In genomic region chr7:131653418-131654248, GRCh38 we compare ENCODE assay signal across 13 cellular contexts.
A peak's percentile ranks its signal among the peaks of the same experiment; 100 is the strongest.
DNase-seq lines count a peak whose midpoint lies in the region; ATAC-seq and TF ChIP-seq lines count a peak whose summit lies in the region.
"Had no signal": no experiment of that assay in that cellular context is flagged by ENCODE, and none has a peak within 500 bp of the region (broad histone marks: within the 10 kb centered on the region; RNA-seq: fewer than 3 reads in every experiment).

No MANE protein-coding gene starts in this region.

- POLR2A ChIA-PET in HEK293 (lab: Yijun Ruan, JAX): no interaction called here
- POLR2A ChIA-PET in WTC11 (lab: Charles Lee): interaction anchor here (1.3 kb wide), 1 partner anchor 28 kb away, joined by 3 read pairs; no protein-coding TSS in a partner anchor

- H3K4me1 ChIP-seq in HEK293 (ENCODE audit: control insufficient read depth, insufficient read depth, low read length): no peaks in the 10 kb centered on the region
- H3K4me1 ChIP-seq: gastrocnemius medialis had no signal

- H3K36me3 Mint-ChIP-seq in WTC11: no peaks in the 10 kb centered on the region
- no peaks in the 10 kb centered on the region for H3K36me3 Mint-ChIP-seq in nephron (ENCODE audit: low read depth)
- H3K36me3 Mint-ChIP-seq in activated T-cell treated with anti-CD3 and anti-CD28 coated beads, Interleukin-2, amount 50 U/mL, for 24 hours (ENCODE audit: low read depth): no peaks in the 10 kb centered on the region

- H3K27ac Mint-ChIP-seq in WTC11 (peak overlapping the region; percentile 69), nephron (peak overlapping the region; percentile 30 to 85 (median 71))
- H3K27ac Mint-ChIP-seq in activated T-cell treated with anti-CD3 and anti-CD28 coated beads, Interleukin-2, amount 50 U/mL, for 24 hours: no peak overlapping the region
- H3K27ac Mint-ChIP-seq: activated CD4-positive, alpha-beta T cell treated with anti-CD3 and anti-CD28 coated beads, Interleukin-2, amount 10 ng/mL, durations not matched to agents 7 days and 5 days had no signal

- DNase-seq in EH (ENCODE audit: low read depth): peak; percentile 53
- DNase-seq in WTC11 (ENCODE audit: low spot score): no peak
- no peak for DNase-seq in epidermal melanocyte (ENCODE audit: insufficient read length, low spot score)
- DNase-seq in retina: no peak
- DNase-seq in activated T-cell treated with anti-CD3 and anti-CD28 coated beads, Interleukin-2, amount 50 U/mL, for 24 hours: no peak
- DNase-seq: activated CD4-positive, alpha-beta T cell treated with anti-CD3 and anti-CD28 coated beads, Interleukin-2, amount 10 ng/mL, durations not matched to agents 7 days and 5 days; activated naive CD4-positive, alpha-beta T cell; gastrocnemius medialis; stimulated activated CD4-positive, alpha-beta T cell treated with anti-CD3 and anti-CD28 coated beads, Interleukin-4, amount 100 ng/mL, for 1 hour; stimulated activated naive CD4-positive, alpha-beta T cell treated with Interleukin-2 at 50 U/mL for 16 hours had no signal

- no peaks in the 10 kb centered on the region for H3K9me3 ChIP-seq in HEK293 (ENCODE audit: control insufficient read depth, insufficient read depth, low read depth, low read length)
- H3K9me3 ChIP-seq: gastrocnemius medialis, ovary had no signal

- peaks cover 57% of the 10 kb centered on the region for H3K4me1 Mint-ChIP-seq in WTC11
- H3K4me1 Mint-ChIP-seq in nephron: peaks cover 6% of the 10 kb centered on the region
- no peaks in the 10 kb centered on the region for H3K4me1 Mint-ChIP-seq in activated T-cell treated with anti-CD3 and anti-CD28 coated beads, Interleukin-2, amount 50 U/mL, for 24 hours (ENCODE audit: low read depth)
- H3K4me1 Mint-ChIP-seq: activated CD4-positive, alpha-beta T cell treated with anti-CD3 and anti-CD28 coated beads, Interleukin-2, amount 10 ng/mL, durations not matched to agents 7 days and 5 days had no signal

- TF ChIP-seq CTCF in HEK293 (tag by site-specific recombination; IDR thresholded peaks at IDR 0.05) (no peak), WTC11 (IDR thresholded peaks at IDR 0.05) (no peak), nephron (IDR thresholded peaks at IDR 0.05; ENCODE audit: unreplicated experiment in 3 of 3) (no peak)

- H3K4me3 Mint-ChIP-seq in WTC11 (no peak overlapping the region), nephron (peak overlapping the region; percentile 10 to 72 (median 53))
- H3K4me3 Mint-ChIP-seq in activated T-cell treated with anti-CD3 and anti-CD28 coated beads, Interleukin-2, amount 50 U/mL, for 24 hours: no peak overlapping the region
- H3K4me3 Mint-ChIP-seq: activated CD4-positive, alpha-beta T cell treated with anti-CD3 and anti-CD28 coated beads, Interleukin-2, amount 10 ng/mL, durations not matched to agents 7 days and 5 days had no signal

- H3K4me3 ChIP-seq in HEK293 (ENCODE audit: low read depth, low read length): no peak overlapping the region
- H3K4me3 ChIP-seq: gastrocnemius medialis, ovary had no signal

- CTCF ChIA-PET in HEK293 (lab: Yijun Ruan, JAX) (interaction anchor here (0.7 to 3.4 kb wide), 8 partner anchors 104 to 415 kb away, joined by 3 to 45 read pairs (median 9); no protein-coding TSS in a partner anchor), WTC11 (lab: Charles Lee) (interaction anchor here (0.6 to 4.9 kb wide), 10 partner anchors 28 to 153 kb away, joined by 3 to 118 read pairs (median 8); partner anchors contain the start of gene PODXL)

- H3K9me3 Mint-ChIP-seq in WTC11 (0 out of 2 replicates have a peak, but pooled peaks cover 3% of the 10 kb centered on the region), nephron (no peaks in the 10 kb centered on the region)
- H3K9me3 Mint-ChIP-seq in activated T-cell treated with anti-CD3 and anti-CD28 coated beads, Interleukin-2, amount 50 U/mL, for 24 hours: no peaks in the 10 kb centered on the region

- H3K27me3 Mint-ChIP-seq in WTC11 (ENCODE audit: low read depth): peaks cover 8% of the 10 kb centered on the region; the same call in 1 of the 2 replicates
- peaks cover 4% of the 10 kb centered on the region for H3K27me3 Mint-ChIP-seq in nephron (ENCODE audit: low read depth)
- H3K27me3 Mint-ChIP-seq in activated T-cell treated with anti-CD3 and anti-CD28 coated beads, Interleukin-2, amount 50 U/mL, for 24 hours: peaks cover 3% of the 10 kb centered on the region

- H3K36me3 ChIP-seq in HEK293 (ENCODE audit: control insufficient read depth in 2 of 2, insufficient read depth in 1 of 2, low read length in 2 of 2): no peaks in the 10 kb centered on the region
- H3K36me3 ChIP-seq: gastrocnemius medialis, ovary had no signal

- no peak for ATAC-seq in WTC11

- no peak overlapping the region for H3K27ac ChIP-seq in HEK293 (ENCODE audit: extremely low read depth, low read depth, low read length)
- H3K27ac ChIP-seq: gastrocnemius medialis, ovary had no signal

TF ChIP-seq in HEK293, 187 proteins besides CTCF, POLR2A, EP300 and RAD21 (continues in another document):
- TF ChIP-seq, protein P1, sequence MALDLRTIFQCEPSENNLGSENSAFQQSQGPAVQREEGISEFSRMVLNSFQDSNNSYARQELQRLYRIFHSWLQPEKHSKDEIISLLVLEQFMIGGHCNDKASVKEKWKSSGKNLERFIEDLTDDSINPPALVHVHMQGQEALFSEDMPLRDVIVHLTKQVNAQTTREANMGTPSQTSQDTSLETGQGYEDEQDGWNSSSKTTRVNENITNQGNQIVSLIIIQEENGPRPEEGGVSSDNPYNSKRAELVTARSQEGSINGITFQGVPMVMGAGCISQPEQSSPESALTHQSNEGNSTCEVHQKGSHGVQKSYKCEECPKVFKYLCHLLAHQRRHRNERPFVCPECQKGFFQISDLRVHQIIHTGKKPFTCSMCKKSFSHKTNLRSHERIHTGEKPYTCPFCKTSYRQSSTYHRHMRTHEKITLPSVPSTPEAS (tag by site-specific recombination; IDR thresholded peaks at IDR 0.05): peak; percentile 9; the same call in 1 of the 2 replicates
- TF ChIP-seq, protein P2, sequence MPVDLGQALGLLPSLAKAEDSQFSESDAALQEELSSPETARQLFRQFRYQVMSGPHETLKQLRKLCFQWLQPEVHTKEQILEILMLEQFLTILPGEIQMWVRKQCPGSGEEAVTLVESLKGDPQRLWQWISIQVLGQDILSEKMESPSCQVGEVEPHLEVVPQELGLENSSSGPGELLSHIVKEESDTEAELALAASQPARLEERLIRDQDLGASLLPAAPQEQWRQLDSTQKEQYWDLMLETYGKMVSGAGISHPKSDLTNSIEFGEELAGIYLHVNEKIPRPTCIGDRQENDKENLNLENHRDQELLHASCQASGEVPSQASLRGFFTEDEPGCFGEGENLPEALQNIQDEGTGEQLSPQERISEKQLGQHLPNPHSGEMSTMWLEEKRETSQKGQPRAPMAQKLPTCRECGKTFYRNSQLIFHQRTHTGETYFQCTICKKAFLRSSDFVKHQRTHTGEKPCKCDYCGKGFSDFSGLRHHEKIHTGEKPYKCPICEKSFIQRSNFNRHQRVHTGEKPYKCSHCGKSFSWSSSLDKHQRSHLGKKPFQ (tag by site-specific recombination; IDR thresholded peaks at IDR 0.05): peak; percentile 51
- TF ChIP-seq ZNF776 (tag by site-specific recombination; IDR thresholded peaks at IDR 0.05; ENCODE audit: borderline replicate concordance) (peak; percentile 81; the same call in 1 of the 2 replicates), ZNF707 (tag by site-specific recombination; IDR thresholded peaks at IDR 0.05) (peak; percentile 11; the same call in 1 of the 2 replicates), ZBTB48 (tag by site-specific recombination; IDR thresholded peaks at IDR 0.05) (no peak), ZNF670 (tag by site-specific recombination; IDR thresholded peaks at IDR 0.05; ENCODE audit: low read depth) (0 out of 2 replicates have a peak, but pooled peaks have one; percentile 8), KLF9 (tag by site-specific recombination; IDR thresholded peaks at IDR 0.05; ENCODE audit: low read depth) (peak; percentile 22; the same call in 1 of the 2 replicates), GLIS1 (tag by site-specific recombination; IDR thresholded peaks at IDR 0.05) (peak; percentile 78)

TF ChIP-seq in WTC11, 78 proteins besides CTCF, POLR2A, EP300 and RAD21 (continues in another document):
- TF ChIP-seq SMAD3 (CRISPR knock-in tag; IDR thresholded peaks at IDR 0.05; ENCODE audit: borderline replicate concordance) (no peak), ZNF121 (CRISPR knock-in tag; IDR thresholded peaks at IDR 0.05) (no peak), RORB (CRISPR knock-in tag; IDR thresholded peaks at IDR 0.05) (no peak), PRDM15 (CRISPR knock-in tag; IDR thresholded peaks at IDR 0.05) (no peak), NR3C1 (CRISPR knock-in tag; conservative IDR thresholded peaks at IDR 0.05; ENCODE audit: low read depth) (no peak)
- TF ChIP-seq, protein P3, sequence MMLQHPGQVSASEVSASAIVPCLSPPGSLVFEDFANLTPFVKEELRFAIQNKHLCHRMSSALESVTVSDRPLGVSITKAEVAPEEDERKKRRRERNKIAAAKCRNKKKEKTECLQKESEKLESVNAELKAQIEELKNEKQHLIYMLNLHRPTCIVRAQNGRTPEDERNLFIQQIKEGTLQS (CRISPR knock-in tag; conservative IDR thresholded peaks at IDR 0.05): no peak

Comparison
In these comparisons a context has a peak if more than half of its experiments do, and no peak if none do; other contexts are left out.
1. H3K4me3 Mint-ChIP-seq: peak in nephron (3 of 3); none in WTC11 (single experiment) and activated T-cell treated with anti-CD3 and anti-CD28 coated beads, Interleukin-2, amount 50 U/mL, for 24 hours (single experiment).